10 cellular contexts compared by ENCODE assay signal in the genomic region with DNA sequence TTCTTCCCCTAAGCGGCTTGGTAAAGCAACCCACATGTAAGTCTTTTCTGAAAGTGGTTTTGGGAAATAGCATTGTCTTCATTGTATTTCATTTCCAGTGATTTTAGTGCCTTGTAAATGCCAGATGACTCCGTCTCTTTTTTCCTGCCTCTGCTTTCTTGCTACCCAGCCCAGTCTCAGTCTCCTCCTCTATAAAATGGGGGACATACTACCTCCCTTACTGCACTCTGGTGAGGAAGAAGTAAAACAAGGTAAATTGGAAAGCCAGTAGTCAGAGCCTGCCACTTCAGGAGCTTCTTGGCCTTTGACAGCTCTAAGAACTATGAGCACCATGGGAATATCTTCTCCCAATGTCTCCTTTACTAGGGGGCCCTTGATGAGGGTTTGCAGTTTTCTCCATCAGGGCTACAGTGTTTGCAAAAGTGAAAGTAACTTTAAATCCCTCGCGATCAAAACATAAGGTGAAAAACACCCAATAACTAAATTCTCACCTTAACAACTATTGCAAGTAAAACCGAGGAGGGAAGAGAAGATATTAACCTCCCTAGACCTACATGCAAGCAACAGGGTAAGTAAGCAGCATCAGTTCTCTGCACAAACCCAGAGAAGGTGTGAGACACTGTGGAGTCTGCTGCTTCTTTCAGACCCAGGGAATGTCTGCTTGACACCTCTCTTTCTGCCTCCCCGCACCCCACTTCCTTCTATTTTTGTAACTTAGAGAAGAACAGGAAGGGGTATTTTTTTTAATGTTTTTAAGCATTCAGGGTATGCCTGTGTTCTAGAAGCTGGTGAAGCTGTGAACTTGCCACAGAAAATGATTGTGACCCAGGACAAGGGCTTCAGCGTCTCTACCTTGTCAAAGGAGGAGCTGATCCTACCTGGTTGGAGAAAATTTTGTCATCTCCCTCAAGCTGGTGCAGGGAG.
DNase-seq lines count a peak whose midpoint lies in the region; TF ChIP-seq lines count a peak whose summit lies in the region.
"Had no signal": no experiment of that assay in that cellular context is flagged by ENCODE, and none has a peak within 500 bp of the region (broad histone marks: within the 10 kb centered on the region; RNA-seq: fewer than 3 reads in every experiment).

No MANE protein-coding gene starts in this region.

- 69% methylated on average over 7 of the region's 7 CpGs for WGBS in suprapubic skin
- WGBS in lower leg skin, 2 donors, result 66 to 68% methylated on average over 7 of the region's 7 CpGs

- TF ChIP-seq POLR2A in suprapubic skin (IDR thresholded peaks at IDR 0.05), result no peak
- TF ChIP-seq POLR2A in lower leg skin (IDR thresholded peaks at IDR 0.05), result no peak

- intact Hi-C loops in lower leg skin (cut with DNase I; ENCODE audit: low total_unique reads), result no loop called here

- no peak overlapping the region for H3K4me3 ChIP-seq in suprapubic skin
- H3K4me3 ChIP-seq in lower leg skin (ENCODE audit: low read depth, poor library complexity, severe bottlenecking), result no peak overlapping the region

- no peaks in the 10 kb centered on the region for H3K9me3 Mint-ChIP-seq in stimulated activated naive CD8-positive, alpha-beta T cell treated with anti-CD3 and anti-CD28 coated beads, Interleukin-15, Interleukin-2, amounts not matched to agents 100 ng/mL and 50 ng/mL, for 24 hours

- no peaks in the 10 kb centered on the region for H3K4me1 ChIP-seq in suprapubic skin

- peak overlapping the region; percentile 86 for H3K4me3 Mint-ChIP-seq in stimulated activated naive CD8-positive, alpha-beta T cell treated with anti-CD3 and anti-CD28 coated beads, Interleukin-15, Interleukin-2, amounts not matched to agents 100 ng/mL and 50 ng/mL, for 24 hours

- peak; percentile 18 for DNase-seq in activated naive CD4-positive, alpha-beta T cell treated with Interleukin-2 at 50 U/mL for 16 hours
- DNase-seq in activated naive CD4-positive, alpha-beta T cell treated with anti-CD3 and anti-CD28 coated beads, Interleukin-2, amount 50 U/mL, for 16 hours, result no peak
- peak; percentile 16 for DNase-seq in NAMALWA (ENCODE audit: low spot score)
- peak; percentile 25 for DNase-seq in activated gamma-delta T cell treated with anti-CD3 and anti-CD28 coated beads, Interleukin-2, amount 50 U/mL, for 16 hours (ENCODE audit: low read depth)
- no peak for DNase-seq in suprapubic skin (ENCODE audit: low spot score in 2 of 2)
- DNase-seq in lower leg skin (ENCODE audit: low spot score in 2 of 2), result no peak
- DNase-seq in NCI-H526 treated with DMSO at 0.1 percent for 48 hours (lab: John Stamatoyannopoulos, UW), result no peak
- DNase-seq: foreskin melanocyte, NCI-H2029 treated with DMSO at 0.1 percent for 48 hours had no signal

- H3K27me3 ChIP-seq in suprapubic skin, result no peaks in the 10 kb centered on the region

- peaks cover 63% of the 10 kb centered on the region for H3K4me1 Mint-ChIP-seq in stimulated activated naive CD8-positive, alpha-beta T cell treated with anti-CD3 and anti-CD28 coated beads, Interleukin-15, Interleukin-2, amounts not matched to agents 100 ng/mL and 50 ng/mL, for 24 hours (ENCODE audit: low read depth)

- no peak for TF ChIP-seq EP300 in suprapubic skin (IDR thresholded peaks at IDR 0.05)

- peak overlapping the region; percentile 83 for H3K27ac Mint-ChIP-seq in stimulated activated naive CD8-positive, alpha-beta T cell treated with anti-CD3 and anti-CD28 coated beads, Interleukin-15, Interleukin-2, amounts not matched to agents 100 ng/mL and 50 ng/mL, for 24 hours

- no peak overlapping the region for H3K27ac ChIP-seq in suprapubic skin

- no peaks in the 10 kb centered on the region for H3K36me3 ChIP-seq in suprapubic skin

- H3K36me3 Mint-ChIP-seq in stimulated activated naive CD8-positive, alpha-beta T cell treated with anti-CD3 and anti-CD28 coated beads, Interleukin-15, Interleukin-2, amounts not matched to agents 100 ng/mL and 50 ng/mL, for 24 hours (ENCODE audit: low read depth), result no peaks in the 10 kb centered on the region

- H3K9me3 ChIP-seq in suprapubic skin, result no peaks in the 10 kb centered on the region

- TF ChIP-seq CTCF in suprapubic skin (IDR thresholded peaks at IDR 0.05), result no peak
- TF ChIP-seq CTCF in lower leg skin (IDR thresholded peaks at IDR 0.05), result no peak

- H3K27me3 Mint-ChIP-seq in stimulated activated naive CD8-positive, alpha-beta T cell treated with anti-CD3 and anti-CD28 coated beads, Interleukin-15, Interleukin-2, amounts not matched to agents 100 ng/mL and 50 ng/mL, for 24 hours, result no peaks in the 10 kb centered on the region

Comparison
In these comparisons a context has a peak if more than half of its experiments do, and no peak if none do; other contexts are left out.
1. DNase-seq: peak in activated naive CD4-positive, alpha-beta T cell treated with Interleukin-2 at 50 U/mL for 16 hours (single experiment), NAMALWA (single experiment) and activated gamma-delta T cell treated with anti-CD3 and anti-CD28 coated beads, Interleukin-2, amount 50 U/mL, for 16 hours (single experiment); none in activated naive CD4-positive, alpha-beta T cell treated with anti-CD3 and anti-CD28 coated beads, Interleukin-2, amount 50 U/mL, for 16 hours (single experiment), suprapubic skin (0 of 2), lower leg skin (0 of 2) and NCI-H526 treated with DMSO at 0.1 percent for 48 hours (single experiment).